Comparison of ENCODE assay signal across 20 cellular contexts in the genomic region with DNA sequence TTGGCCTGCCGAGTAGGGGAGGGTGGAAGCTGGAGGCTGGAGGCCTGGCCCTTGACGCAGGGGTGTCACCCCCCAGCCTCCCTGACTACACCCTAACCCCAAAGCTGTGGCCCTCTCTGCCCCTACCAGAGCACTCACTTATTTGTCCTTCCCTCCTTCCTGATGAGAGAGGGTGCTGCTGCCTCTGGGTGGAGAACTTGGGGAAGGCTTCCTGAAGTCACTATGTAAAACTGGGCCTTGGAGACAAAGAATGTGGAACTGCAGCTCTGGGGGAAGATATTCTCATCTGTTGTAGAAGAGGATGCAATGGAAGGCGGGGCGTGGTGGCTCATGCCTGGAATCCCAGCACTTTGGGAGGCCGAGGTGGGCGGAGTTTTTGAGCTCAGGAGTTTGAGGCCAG.
DNase-seq lines count a peak whose midpoint lies in the region; ATAC-seq, FAIRE-seq and TF ChIP-seq lines count a peak whose summit lies in the region.
"Had no signal": no experiment of that assay in that cellular context is flagged by ENCODE, and none has a peak within 500 bp of the region (broad histone marks: within the 10 kb centered on the region; RNA-seq: fewer than 3 reads in every experiment).

No MANE protein-coding gene starts in this region.

- H3K9me3 ChIP-seq in right atrium auricular region, result no peaks in the 10 kb centered on the region
- peaks cover 0 to 5% (median 0%) of the 10 kb centered on the region in 11 donors for H3K9me3 ChIP-seq in heart right ventricle
- H3K9me3 ChIP-seq: BE2C, Caco-2 had no signal

- no peak overlapping the region for H3K4me3 ChIP-seq in right atrium auricular region
- H3K4me3 ChIP-seq in heart right ventricle, result no peak overlapping the region
- H3K4me3 ChIP-seq in bronchial epithelial cell (ENCODE audit: low read depth, low read length), result no peak overlapping the region
- H3K4me3 ChIP-seq: PC-9 had no signal

- H3K27ac Mint-ChIP-seq in type B pancreatic cell, result no peak overlapping the region
- no peak overlapping the region for H3K27ac Mint-ChIP-seq in T-helper 2 cell treated with Interferon-gamma antibody and Interleukin-4, amounts not matched to agents 5 μg/mL and 100 μg/mL, for 36 hours
- H3K27ac Mint-ChIP-seq: CD4-positive, CD25-positive, alpha-beta regulatory T cell had no signal

- H3K4me3 Mint-ChIP-seq in type B pancreatic cell, result no peak overlapping the region
- H3K4me3 Mint-ChIP-seq in T-helper 2 cell treated with Interferon-gamma antibody and Interleukin-4, amounts not matched to agents 5 μg/mL and 100 μg/mL, for 36 hours, result no peak overlapping the region
- H3K4me3 Mint-ChIP-seq: CD4-positive, CD25-positive, alpha-beta regulatory T cell had no signal

- intact Hi-C loops in heart right ventricle (cut with DNase I), result no loop called here

- 82 to 94% methylated on average over 6 of the region's 6 CpGs for WGBS in heart right ventricle, 2 donors

- no peaks in the 10 kb centered on the region for H3K36me3 ChIP-seq in right atrium auricular region
- no peaks in the 10 kb centered on the region for H3K36me3 ChIP-seq in heart right ventricle
- no peaks in the 10 kb centered on the region for H3K36me3 ChIP-seq in bronchial epithelial cell (ENCODE audit: control insufficient read depth, insufficient read depth, low read length)
- H3K36me3 ChIP-seq: BE2C had no signal

- peak; percentile 13 for FAIRE-seq in bronchial epithelial cell (lab: Jason Lieb, UNC)
- FAIRE-seq: A204.1 had no signal

- H3K27ac ChIP-seq in right atrium auricular region (no peak overlapping the region), heart right ventricle (no peak overlapping the region)
- H3K27ac ChIP-seq: PC-9, RWPE1 had no signal

- H3K4me1 ChIP-seq in right atrium auricular region (no peaks in the 10 kb centered on the region), heart right ventricle (no peaks in the 10 kb centered on the region)
- H3K4me1 ChIP-seq: BE2C, Caco-2 had no signal

- H3K27me3 ChIP-seq in right atrium auricular region (no peaks in the 10 kb centered on the region), heart right ventricle (peaks cover 0 to 7% (median 5%) of the 10 kb centered on the region in 7 donors), bronchial epithelial cell (ENCODE audit: control insufficient read depth, insufficient read depth, low read length) (no peaks in the 10 kb centered on the region)
- H3K27me3 ChIP-seq: BE2C had no signal

- ATAC-seq in heart right ventricle (no peak), GM18498 (IDR thresholded peaks at IDR 0.05; ENCODE audit: unreplicated experiment) (no peak)

- no peak for TF ChIP-seq CTCF in right atrium auricular region (IDR thresholded peaks at IDR 0.05)
- no peak for TF ChIP-seq CTCF in heart right ventricle (IDR thresholded peaks at IDR 0.05)
- no peak for TF ChIP-seq CTCF in bronchial epithelial cell (IDR thresholded peaks at IDR 0.05; ENCODE audit: insufficient read depth, low read length, severe bottlenecking)
- no peak for TF ChIP-seq CTCF in type B pancreatic cell (conservative IDR thresholded peaks at IDR 0.05)

- no peaks in the 10 kb centered on the region for H3K4me1 Mint-ChIP-seq in type B pancreatic cell (ENCODE audit: unreplicated experiment)
- no peaks in the 10 kb centered on the region for H3K4me1 Mint-ChIP-seq in T-helper 2 cell treated with Interferon-gamma antibody and Interleukin-4, amounts not matched to agents 5 μg/mL and 100 μg/mL, for 36 hours (ENCODE audit: low read depth)
- H3K4me1 Mint-ChIP-seq: CD4-positive, CD25-positive, alpha-beta regulatory T cell had no signal

- peaks cover 17% of the 10 kb centered on the region for H3K27me3 Mint-ChIP-seq in type B pancreatic cell
- no peaks in the 10 kb centered on the region for H3K27me3 Mint-ChIP-seq in T-helper 2 cell treated with Interferon-gamma antibody and Interleukin-4, amounts not matched to agents 5 μg/mL and 100 μg/mL, for 36 hours (ENCODE audit: low read depth)
- H3K27me3 Mint-ChIP-seq: CD4-positive, CD25-positive, alpha-beta regulatory T cell had no signal

- no peaks in the 10 kb centered on the region for H3K9me3 Mint-ChIP-seq in type B pancreatic cell
- no peaks in the 10 kb centered on the region for H3K9me3 Mint-ChIP-seq in T-helper 2 cell treated with Interferon-gamma antibody and Interleukin-4, amounts not matched to agents 5 μg/mL and 100 μg/mL, for 36 hours

- peak; percentile 57 for DNase-seq in right atrium auricular region (ENCODE audit: low spot score)
- no peak for DNase-seq in heart right ventricle
- DNase-seq in bronchial epithelial cell (ENCODE audit: low read depth), result no peak
- peak; percentile 26 for DNase-seq in iPS-NIHi11 (ENCODE audit: low spot score)
- DNase-seq in type B pancreatic cell (ENCODE audit: extremely low spot score, unreplicated experiment), result peak; percentile 47
- DNase-seq in SKM-1 treated with dmso at 0.1 percent for 144 hours (lab: John Stamatoyannopoulos, UW; ENCODE audit: unreplicated experiment), result no peak
- no peak for DNase-seq in T-helper 2 cell treated with Interferon-gamma antibody and Interleukin-4, amounts not matched to agents 5 μg/mL and 100 μg/mL, for 36 hours (ENCODE audit: low spot score)
- DNase-seq: BE2C; Caco-2; CD4-positive, CD25-positive, alpha-beta regulatory T cell; GF-D8; GOT3; NCI-H1694 treated with DMSO at 0.1 percent for 48 hours; NCI-H2227 treated with DMSO at 0.1 percent for 48 hours; NCI-H510A treated with DMSO at 0.1 percent for 48 hours; NCI-H774; PC-9 had no signal

- no peaks in the 10 kb centered on the region for H3K36me3 Mint-ChIP-seq in type B pancreatic cell
- no peaks in the 10 kb centered on the region for H3K36me3 Mint-ChIP-seq in T-helper 2 cell treated with Interferon-gamma antibody and Interleukin-4, amounts not matched to agents 5 μg/mL and 100 μg/mL, for 36 hours (ENCODE audit: low read depth)
- H3K36me3 Mint-ChIP-seq: CD4-positive, CD25-positive, alpha-beta regulatory T cell had no signal

Comparison
In these comparisons a context has a peak if more than half of its experiments do, and no peak if none do; other contexts are left out.
1. DNase-seq: peak in right atrium auricular region (single experiment), iPS-NIHi11 (single experiment) and type B pancreatic cell (single experiment); none in heart right ventricle (0 of 2), bronchial epithelial cell (single experiment), SKM-1 treated with dmso at 0.1 percent for 144 hours (single experiment) and T-helper 2 cell treated with Interferon-gamma antibody and Interleukin-4, amounts not matched to agents 5 μg/mL and 100 μg/mL, for 36 hours (single experiment).